In genomic region chr10:61899045-61899444, GRCh38 we compare ENCODE assay signal across 8 cellular contexts. TPM values are rescaled to one million over a fixed set of nuclear protein-coding genes. Genes with fewer than 3 reads are reported as not detected.
A peak's percentile ranks its signal among the peaks of the same experiment; 100 is the strongest.
DNase-seq lines count a peak whose midpoint lies in the region; ATAC-seq and TF ChIP-seq lines count a peak whose summit lies in the region.

No MANE protein-coding gene starts in this region.

- H3K27me3 ChIP-seq in Peyer's patch (no peaks in the 10 kb centered on the region), spleen (replicated peaks in 1 of 7) (no peaks in the 10 kb centered on the region)

- intact Hi-C loops in spleen (cut with DNase I; ENCODE audit: low total_unique reads) (loop anchor here (10.0 kb wide), 1 partner anchor 346 kb away; no protein-coding TSS in a partner anchor), head of caudate nucleus (cut with DNase I) (loop anchor here (10.0 kb wide), 1 partner anchor 346 kb away; no protein-coding TSS in a partner anchor)

- DNase-seq in NCI-H748 (lab: John Stamatoyannopoulos, UW; ENCODE audit: unreplicated experiment), result peak; percentile 32
- no peak for DNase-seq in NCI-H748 treated with DMSO at 0.1 percent for 48 hours (lab: John Stamatoyannopoulos, UW)
- DNase-seq in Peyer's patch, result no peak
- peak; percentile 89 for DNase-seq in epithelial cell of esophagus (ENCODE audit: low read depth)
- no peak for DNase-seq in spleen
- DNase-seq in NCI-H1092 treated with DMSO at 0.1 percent for 48 hours (lab: John Stamatoyannopoulos, UW), result no peak
- DNase-seq in head of caudate nucleus, result no peak

- H3K4me1 ChIP-seq in Peyer's patch (peaks cover 0 to 32% (median 7%) of the 10 kb centered on the region in 4 donors), spleen (peaks cover 18 to 50% (median 32%) of the 10 kb centered on the region in 6 donors)

- no peaks in the 10 kb centered on the region for H3K9me3 ChIP-seq in Peyer's patch
- no peaks in the 10 kb centered on the region for H3K9me3 ChIP-seq in spleen

- no peak for TF ChIP-seq POLR2A in Peyer's patch (IDR thresholded peaks at IDR 0.05)
- no peak for TF ChIP-seq POLR2A in spleen (IDR thresholded peaks at IDR 0.05)

- ATAC-seq in GM21619 (IDR thresholded peaks at IDR 0.05; ENCODE audit: unreplicated experiment), result no peak

- no peak for TF ChIP-seq CTCF in Peyer's patch (IDR thresholded peaks at IDR 0.05)
- no peak for TF ChIP-seq CTCF in epithelial cell of esophagus (IDR thresholded peaks at IDR 0.05; ENCODE audit: insufficient read depth, low read depth, low read length, missing control alignments)
- TF ChIP-seq CTCF in spleen (IDR thresholded peaks at IDR 0.05 in 8 of 11, conservative IDR thresholded peaks at IDR 0.05 in 3 of 11), result no peak

- peak overlapping the region; percentile 69 to 84 (median 77) for H3K4me3 ChIP-seq in Peyer's patch
- no peak overlapping the region for H3K4me3 ChIP-seq in epithelial cell of esophagus (ENCODE audit: low read length)
- peak overlapping the region in 7 of 8 donors; percentile 54 to 87 (median 72) for H3K4me3 ChIP-seq in spleen

- WGBS in spleen, 5 donors, result 18 to 26% (median 19%) methylated on average over 5 of the region's 5 CpGs

- H3K27ac ChIP-seq in Peyer's patch, result peak overlapping the region; percentile 94 to 97 (median 94)
- peak overlapping the region; percentile 97 to 99 (median 98) for H3K27ac ChIP-seq in spleen

- H3K36me3 ChIP-seq in Peyer's patch (no peaks in the 10 kb centered on the region), spleen (no peaks in the 10 kb centered on the region)

RNA-seq across cellular contexts. Expression of gene ARID5B, which starts 2.5 kb away (rescaled TPM):
- total RNA-seq in Peyer's patch (100 to 1,000 TPM in 1 of 4 donors, 10 to 100 TPM in 3; 10.5 to 167 (median 29.4) TPM), spleen (10 to 100 TPM; 40.1 to 70.7 (median 46.9) TPM)
- polyA plus RNA-seq in spleen, result 1 to 10 TPM; 5.6 to 9.0 (median 6.8) TPM

Comparison
In these comparisons a context has a peak if more than half of its experiments do, and no peak if none do; other contexts are left out.
1. DNase-seq: peak in NCI-H748 (single experiment) and epithelial cell of esophagus (single experiment); none in NCI-H748 treated with DMSO at 0.1 percent for 48 hours (single experiment), Peyer's patch (0 of 3), spleen (single experiment), NCI-H1092 treated with DMSO at 0.1 percent for 48 hours (single experiment) and head of caudate nucleus (0 of 42).